In the genomic region with DNA sequence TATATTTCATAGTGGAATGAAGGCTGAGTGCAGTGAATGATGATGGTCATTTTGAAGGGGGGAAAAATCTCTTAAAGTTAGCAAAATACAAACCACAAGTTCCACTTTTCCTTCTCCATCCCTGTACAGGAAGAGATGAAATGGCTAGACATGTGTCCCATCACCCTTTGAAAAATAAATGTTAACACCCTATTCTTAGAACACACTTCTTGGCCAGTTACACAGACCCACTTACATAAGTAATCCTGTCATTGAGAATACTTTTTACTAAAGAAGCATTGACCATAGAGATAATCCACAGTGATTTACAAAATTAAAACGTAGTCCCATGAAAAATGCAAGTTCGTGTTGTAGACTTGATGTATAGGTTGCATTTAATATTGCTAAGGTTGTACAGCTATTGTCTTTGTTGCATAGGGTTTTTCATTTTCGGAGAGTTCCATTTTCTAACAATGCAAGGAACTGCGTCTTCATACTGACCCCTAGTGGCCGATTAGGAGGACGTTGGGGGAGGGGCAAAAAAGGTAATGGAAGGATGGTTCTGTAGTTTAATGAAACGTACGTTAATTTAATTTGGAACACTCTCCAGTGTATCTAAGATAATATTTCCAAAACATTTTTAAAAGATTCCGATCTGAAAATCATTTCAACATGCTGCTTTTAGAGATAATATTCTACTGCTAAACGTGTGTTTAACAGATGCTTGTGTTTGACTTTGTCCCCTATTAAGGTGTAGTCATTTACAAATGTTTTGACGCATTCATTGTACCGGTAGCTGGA, we compare ENCODE assay signal across 8 cellular contexts.
A peak's percentile ranks its signal among the peaks of the same experiment; 100 is the strongest.
DNase-seq lines count a peak whose midpoint lies in the region; ATAC-seq, FAIRE-seq and TF ChIP-seq lines count a peak whose summit lies in the region.

No MANE protein-coding gene starts in this region.

- H3K9me3 ChIP-seq in pancreas = no peaks in the 10 kb centered on the region

- no peaks in the 10 kb centered on the region for H3K4me1 ChIP-seq in pancreas

- no peak overlapping the region for H3K4me3 Mint-ChIP-seq in type B pancreatic cell

- no peak overlapping the region for H3K4me3 ChIP-seq in pancreas

- DNase-seq in Right ventricle myocardium inferior (ENCODE audit: missing footprints) (no peak), cardiac septum (ENCODE audit: low spot score) (no peak), LHCN-M2 (ENCODE audit: low read depth) (peak; percentile 49), SIG-M5 (lab: John Stamatoyannopoulos, UW) (peak; percentile 1), foreskin melanocyte (peak; percentile 52), pancreas (peak in 4 of 6 donors; percentile 20 to 62 (median 38)), type B pancreatic cell (ENCODE audit: extremely low spot score, unreplicated experiment) (no peak)
- DNase-seq in activated effector memory CD4-positive, alpha-beta T cell treated with Interleukin-2 at 50 U/mL for 16 hours = peak; percentile 47

- no peak overlapping the region for H3K27ac Mint-ChIP-seq in type B pancreatic cell

- H3K36me3 Mint-ChIP-seq in type B pancreatic cell = no peaks in the 10 kb centered on the region

- peak; percentile 92 for FAIRE-seq in pancreas (lab: Jason Lieb, UNC)

- peaks cover 8% of the 10 kb centered on the region for H3K4me1 Mint-ChIP-seq in type B pancreatic cell (ENCODE audit: unreplicated experiment)

- H3K27me3 Mint-ChIP-seq in type B pancreatic cell = no peaks in the 10 kb centered on the region

- no peaks in the 10 kb centered on the region for H3K27me3 ChIP-seq in pancreas

- peak; percentile 71 to 87 (median 79) for TF ChIP-seq CTCF in pancreas (IDR thresholded peaks at IDR 0.05)
- peak; percentile 97 for TF ChIP-seq CTCF in type B pancreatic cell (conservative IDR thresholded peaks at IDR 0.05)

- intact Hi-C loops in Right ventricle myocardium inferior (cut with DNase I) (loop anchor here (2.0 to 10.0 kb wide), 7 partner anchors 78 to 996 kb away; a partner anchor contains a TSS), cardiac septum (cut with DNase I) (loop anchor here (2.0 to 10.0 kb wide), 5 partner anchors 79 to 981 kb away; no protein-coding TSS in a partner anchor), pancreas (cut with DNase I) (loop anchor here in 1 of 3 donors (10.0 kb wide), 1 partner anchor 414 kb away; no protein-coding TSS in a partner anchor)

- ATAC-seq in Right ventricle myocardium inferior (peak; percentile 76), pancreas (peak; percentile 74 to 94 (median 88))

- WGBS in pancreas, 2 donors = 1% methylated on average over 12 of the region's 12 CpGs

- no peaks in the 10 kb centered on the region for H3K9me3 Mint-ChIP-seq in type B pancreatic cell

- no peaks in the 10 kb centered on the region for H3K36me3 ChIP-seq in pancreas

- no peak overlapping the region for H3K27ac ChIP-seq in pancreas

Comparison
In these comparisons a context has a peak if more than half of its experiments do, and no peak if none do; other contexts are left out.
1. DNase-seq: peak in LHCN-M2 (single experiment), SIG-M5 (single experiment), activated effector memory CD4-positive, alpha-beta T cell treated with Interleukin-2 at 50 U/mL for 16 hours (single experiment), foreskin melanocyte (single experiment) and pancreas (4 of 6); none in Right ventricle myocardium inferior (single experiment), cardiac septum (single experiment) and type B pancreatic cell (single experiment).